ENCODE assay signal across 15 cellular contexts in genomic region chr1:7410156-7410555, GRCh38.
DNase-seq lines count a peak whose midpoint lies in the region; ATAC-seq, FAIRE-seq and TF ChIP-seq lines count a peak whose summit lies in the region.
"Had no signal": no experiment of that assay in that cellular context is flagged by ENCODE, and none has a peak within 500 bp of the region (broad histone marks: within the 10 kb centered on the region; RNA-seq: fewer than 3 reads in every experiment).

No MANE protein-coding gene starts in this region.

- no peaks in the 10 kb centered on the region for H3K27me3 Mint-ChIP-seq in activated CD8-positive, alpha-beta memory T cell treated with anti-CD3 and anti-CD28 coated beads, Interleukin-2, amount 10 ng/mL, durations not matched to agents 7 days and 5 days
- H3K27me3 Mint-ChIP-seq in chondrocyte (ENCODE audit: low read depth), result no peaks in the 10 kb centered on the region

- 69 to 73% methylated on average over 4 to 10 of the region's 10 CpGs for WGBS in upper lobe of left lung, 2 donors

- CTCF ChIA-PET in activated CD8-positive, alpha-beta memory T cell treated with anti-CD3 and anti-CD28 coated beads, Interleukin-2, amount 10 ng/mL, durations not matched to agents 7 days and 5 days (lab: Charles Lee), result no interaction called here

- no peak for TF ChIP-seq CTCF in chondrocyte (IDR thresholded peaks at IDR 0.05)
- TF ChIP-seq CTCF in upper lobe of left lung (IDR thresholded peaks at IDR 0.05), result no peak

- no peaks in the 10 kb centered on the region for H3K27me3 ChIP-seq in upper lobe of left lung

- no peaks in the 10 kb centered on the region for H3K36me3 ChIP-seq in upper lobe of left lung

- no peaks in the 10 kb centered on the region for H3K36me3 Mint-ChIP-seq in activated CD8-positive, alpha-beta memory T cell treated with anti-CD3 and anti-CD28 coated beads, Interleukin-2, amount 10 ng/mL, durations not matched to agents 7 days and 5 days
- no peaks in the 10 kb centered on the region for H3K36me3 Mint-ChIP-seq in chondrocyte (ENCODE audit: low read depth)
- H3K36me3 Mint-ChIP-seq: CD14-positive monocyte had no signal

- no peaks in the 10 kb centered on the region for H3K4me1 ChIP-seq in upper lobe of left lung

- no peak overlapping the region for H3K4me3 Mint-ChIP-seq in activated CD8-positive, alpha-beta memory T cell treated with anti-CD3 and anti-CD28 coated beads, Interleukin-2, amount 10 ng/mL, durations not matched to agents 7 days and 5 days
- H3K4me3 Mint-ChIP-seq in chondrocyte (ENCODE audit: unreplicated experiment), result no peak overlapping the region
- H3K4me3 Mint-ChIP-seq: CD14-positive monocyte had no signal

- TF ChIP-seq EP300 in upper lobe of left lung (IDR thresholded peaks at IDR 0.05), result no peak

- no peak for FAIRE-seq in frontal cortex (lab: Jason Lieb, UNC)
- FAIRE-seq: A204.1, H54 had no signal

- H3K4me1 Mint-ChIP-seq in activated CD8-positive, alpha-beta memory T cell treated with anti-CD3 and anti-CD28 coated beads, Interleukin-2, amount 10 ng/mL, durations not matched to agents 7 days and 5 days, result no peaks in the 10 kb centered on the region
- H3K4me1 Mint-ChIP-seq in chondrocyte (ENCODE audit: low read depth), result no peaks in the 10 kb centered on the region
- H3K4me1 Mint-ChIP-seq: CD14-positive monocyte had no signal

- DNase-seq in activated CD8-positive, alpha-beta memory T cell treated with anti-CD3 and anti-CD28 coated beads for 24 hours, result peak; percentile 5
- no peak for DNase-seq in activated CD8-positive, alpha-beta memory T cell treated with anti-CD3 and anti-CD28 coated beads, Interleukin-2, amount 10 ng/mL, durations not matched to agents 7 days and 5 days
- DNase-seq in chondrocyte (ENCODE audit: low spot score), result peak; percentile 43
- peak; percentile 39 for DNase-seq in mesenteric fat pad (ENCODE audit: low spot score)
- peak; percentile 12 to 40 for DNase-seq in upper lobe of left lung
- no peak for DNase-seq in amniotic stem cell (lab: John Stamatoyannopoulos, UW)
- no peak for DNase-seq in NCI-H2107 treated with DMSO at 0.1 percent for 48 hours (lab: John Stamatoyannopoulos, UW; ENCODE audit: unreplicated experiment)
- DNase-seq in frontal cortex (ENCODE audit: low spot score in 2 of 2), result no peak
- DNase-seq: COR-L47, NCI-H187 treated with DMSO at 0.1 percent for 48 hours, NCI-H2171 treated with DMSO at 0.1 percent for 48 hours, NCI-H82 had no signal

- no peak overlapping the region for H3K27ac Mint-ChIP-seq in activated CD8-positive, alpha-beta memory T cell treated with anti-CD3 and anti-CD28 coated beads, Interleukin-2, amount 10 ng/mL, durations not matched to agents 7 days and 5 days
- H3K27ac Mint-ChIP-seq in chondrocyte (ENCODE audit: unreplicated experiment), result no peak overlapping the region
- H3K27ac Mint-ChIP-seq: CD14-positive monocyte had no signal

- H3K9me3 Mint-ChIP-seq in activated CD8-positive, alpha-beta memory T cell treated with anti-CD3 and anti-CD28 coated beads, Interleukin-2, amount 10 ng/mL, durations not matched to agents 7 days and 5 days (ENCODE audit: low read depth), result no peaks in the 10 kb centered on the region
- H3K9me3 Mint-ChIP-seq in chondrocyte (ENCODE audit: low read depth), result no peaks in the 10 kb centered on the region

- H3K27ac ChIP-seq in upper lobe of left lung, result no peak overlapping the region

- no peaks in the 10 kb centered on the region for H3K9me3 ChIP-seq in upper lobe of left lung

- no peak for ATAC-seq in activated CD8-positive, alpha-beta memory T cell treated with anti-CD3 and anti-CD28 coated beads, Interleukin-2, amount 10 ng/mL, durations not matched to agents 7 days and 5 days
- ATAC-seq in upper lobe of left lung (ENCODE audit: low FRiP score in 2 of 2), result no peak

- H3K4me3 ChIP-seq in upper lobe of left lung, result no peak overlapping the region

- TF ChIP-seq POLR2A in upper lobe of left lung (IDR thresholded peaks at IDR 0.05), result no peak

Comparison
In these comparisons a context has a peak if more than half of its experiments do, and no peak if none do; other contexts are left out.
1. DNase-seq: peak in activated CD8-positive, alpha-beta memory T cell treated with anti-CD3 and anti-CD28 coated beads for 24 hours (single experiment), chondrocyte (single experiment), mesenteric fat pad (single experiment) and upper lobe of left lung (2 of 2); none in activated CD8-positive, alpha-beta memory T cell treated with anti-CD3 and anti-CD28 coated beads, Interleukin-2, amount 10 ng/mL, durations not matched to agents 7 days and 5 days (single experiment), amniotic stem cell (single experiment), NCI-H2107 treated with DMSO at 0.1 percent for 48 hours (single experiment) and frontal cortex (0 of 2).